ENCODE assay signal across 15 cellular contexts in the genomic region with DNA sequence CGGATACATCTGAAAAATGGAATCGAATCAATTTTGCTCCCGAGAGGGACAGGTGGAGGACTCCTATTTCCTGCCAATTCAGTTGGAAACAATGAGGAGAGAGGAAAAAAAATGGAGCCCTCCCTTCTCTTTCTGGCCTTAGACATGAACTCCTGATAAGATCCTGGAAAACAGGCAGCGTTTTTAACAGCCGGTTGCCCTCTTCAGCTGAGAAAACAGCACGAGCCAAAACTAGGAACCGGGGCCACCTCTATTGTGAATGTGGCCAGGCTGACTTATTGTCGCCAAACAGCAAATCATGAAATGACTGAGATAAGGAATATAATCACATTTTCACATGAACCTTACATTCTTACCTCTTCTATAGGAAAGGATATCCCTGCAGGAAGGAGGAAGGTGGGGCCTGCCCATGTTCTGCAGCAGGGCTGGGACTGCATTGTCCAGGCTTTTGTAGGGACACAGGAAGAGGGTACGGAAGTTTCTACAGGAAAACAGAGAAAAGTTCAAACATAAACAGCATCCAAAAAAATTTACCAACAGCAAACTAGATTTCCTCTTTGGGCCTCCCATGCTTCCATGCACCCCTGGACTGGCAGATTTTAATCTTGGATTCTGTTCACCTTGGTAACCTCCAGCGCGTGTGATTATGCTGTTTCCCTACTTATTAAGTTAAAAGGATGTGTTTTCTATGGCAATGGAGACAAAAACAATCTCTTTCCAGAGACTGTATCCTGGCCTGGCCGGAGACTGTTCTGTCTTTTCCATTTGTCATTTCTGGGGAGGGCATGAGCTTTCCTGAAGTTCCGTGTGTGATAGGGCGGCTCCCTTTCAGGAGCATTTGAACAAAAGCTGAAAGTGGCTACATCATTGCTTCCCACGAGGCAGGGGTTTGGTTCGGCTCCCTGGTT. TPM values are rescaled to one million over a fixed set of nuclear protein-coding genes. Genes with fewer than 3 reads are reported as not detected.
A peak's percentile ranks its signal among the peaks of the same experiment; 100 is the strongest.
DNase-seq lines count a peak whose midpoint lies in the region; ATAC-seq, FAIRE-seq and TF ChIP-seq lines count a peak whose summit lies in the region.
"Had no signal": no experiment of that assay in that cellular context is flagged by ENCODE, and none has a peak within 500 bp of the region (broad histone marks: within the 10 kb centered on the region; RNA-seq: fewer than 3 reads in every experiment).

No MANE protein-coding gene starts in this region.

- H3K36me3 ChIP-seq in BE2C (no peaks in the 10 kb centered on the region), bronchial epithelial cell (ENCODE audit: control insufficient read depth, insufficient read depth, low read length) (no peaks in the 10 kb centered on the region), left ventricle myocardium inferior (no peaks in the 10 kb centered on the region), trophoblast cell (ENCODE audit: control insufficient read depth in 1 of 2, insufficient read depth in 2 of 2, low read length in 2 of 2) (no peaks in the 10 kb centered on the region)

- peaks cover 14% of the 10 kb centered on the region for H3K4me1 ChIP-seq in BE2C
- H3K4me1 ChIP-seq in left ventricle myocardium inferior: peaks cover 43% of the 10 kb centered on the region
- peaks cover 6 to 9% of the 10 kb centered on the region in 2 experiments for H3K4me1 ChIP-seq in trophoblast cell (ENCODE audit: control insufficient read depth in 1 of 2, insufficient read depth in 2 of 2, low read length in 2 of 2)

- H2BK5ac ChIP-seq in trophoblast cell (ENCODE audit: low read depth, low read length, poor library complexity): no peak overlapping the region

- no peak overlapping the region for H4K12ac ChIP-seq in trophoblast cell (ENCODE audit: low read depth, low read length)

- H3K4me2 ChIP-seq in trophoblast cell (ENCODE audit: low read length): no peak overlapping the region

- peak overlapping the region; percentile 90 for H3K27ac ChIP-seq in left ventricle myocardium inferior (replicated peaks)
- H3K27ac ChIP-seq in trophoblast cell (ENCODE audit: low read depth, low read length): no peak overlapping the region
- H3K27ac ChIP-seq: dorsolateral prefrontal cortex had no signal

- peak overlapping the region; percentile 14 for H3K14ac ChIP-seq in trophoblast cell (ENCODE audit: low read length)

- H4K91ac ChIP-seq in trophoblast cell (ENCODE audit: low read depth, low read length): no peak overlapping the region

- no peaks in the 10 kb centered on the region for H3K9me3 Mint-ChIP-seq in type B pancreatic cell

- no peak for ATAC-seq in GM18858 (IDR thresholded peaks at IDR 0.05; ENCODE audit: unreplicated experiment)
- ATAC-seq: stimulated activated naive CD8-positive, alpha-beta T cell treated with anti-CD3 and anti-CD28 coated beads, Interleukin-15, amount 100 ng/mL, for 72 hours had no signal

- no peak overlapping the region for H2BK12ac ChIP-seq in trophoblast cell (ENCODE audit: low read length)

- H3K4me3 Mint-ChIP-seq in type B pancreatic cell: no peak overlapping the region
- H3K4me3 Mint-ChIP-seq: stimulated activated naive CD8-positive, alpha-beta T cell treated with anti-CD3 and anti-CD28 coated beads, Interleukin-15, amount 100 ng/mL, for 72 hours had no signal

- H3K18ac ChIP-seq in trophoblast cell (ENCODE audit: low read length): no peak overlapping the region

- H3K27me3 Mint-ChIP-seq in type B pancreatic cell: no peaks in the 10 kb centered on the region

- H2AK5ac ChIP-seq in trophoblast cell (ENCODE audit: low read length): no peak overlapping the region

- no peaks in the 10 kb centered on the region for H3K79me2 ChIP-seq in trophoblast cell (ENCODE audit: control insufficient read depth, insufficient read depth, low read length, poor library complexity)

- TF ChIP-seq CTCF in BE2C (IDR thresholded peaks at IDR 0.05; ENCODE audit: low read depth, low read length) (no peak), bronchial epithelial cell (IDR thresholded peaks at IDR 0.05; ENCODE audit: insufficient read depth, low read length, severe bottlenecking) (no peak), left ventricle myocardium inferior (IDR thresholded peaks at IDR 0.05; ENCODE audit: borderline replicate concordance) (no peak), type B pancreatic cell (conservative IDR thresholded peaks at IDR 0.05) (no peak)

- no peaks in the 10 kb centered on the region for H3K27me3 ChIP-seq in BE2C
- H3K27me3 ChIP-seq in bronchial epithelial cell (ENCODE audit: control insufficient read depth, insufficient read depth, low read length): no peaks in the 10 kb centered on the region
- H3K27me3 ChIP-seq in left ventricle myocardium inferior (ENCODE audit: low read depth): no peaks in the 10 kb centered on the region
- H3K27me3 ChIP-seq in trophoblast cell (ENCODE audit: insufficient read depth, low read length): no peaks in the 10 kb centered on the region

- no peak overlapping the region for H2BK120ac ChIP-seq in trophoblast cell (ENCODE audit: insufficient read depth, low read length, poor library complexity)

- no peak overlapping the region for H3K23ac ChIP-seq in trophoblast cell (ENCODE audit: low read length)

- no peak overlapping the region for H3K9ac ChIP-seq in trophoblast cell (ENCODE audit: low read length)

- H2AFZ ChIP-seq in trophoblast cell (ENCODE audit: insufficient read depth, low read length, poor library complexity): no peak overlapping the region

- intact Hi-C loops in left ventricle myocardium inferior (cut with micrococcal nuclease): no loop called here

- peak; percentile 18 for FAIRE-seq in bronchial epithelial cell (lab: Jason Lieb, UNC)

- H3K9me3 ChIP-seq in BE2C: no peaks in the 10 kb centered on the region
- no peaks in the 10 kb centered on the region for H3K9me3 ChIP-seq in left ventricle myocardium inferior (replicated peaks)
- peaks cover 5% of the 10 kb centered on the region for H3K9me3 ChIP-seq in trophoblast cell (ENCODE audit: insufficient read depth, low read depth, low read length)

- DNase-seq in BE2C (peak; percentile 28), bronchial epithelial cell (ENCODE audit: low read depth) (no peak), left ventricle myocardium inferior (peak; percentile 26), trophoblast cell (no peak), type B pancreatic cell (ENCODE audit: extremely low spot score, unreplicated experiment) (no peak), iPS-NIHi7 (ENCODE audit: extremely low spot score) (no peak)
- DNase-seq in stimulated activated CD4-positive, alpha-beta T cell treated with anti-CD3 and anti-CD28 coated beads, Interleukin-1b, Interleukin-23, amount 100 ng/mL, for 48 hours: no peak
- DNase-seq: mesenchymal stem cell; NCI-H1694 treated with DMSO at 0.1 percent for 48 hours; NCI-H524 treated with DMSO at 0.1 percent for 48 hours; nucleus accumbens; stimulated activated naive CD8-positive, alpha-beta T cell treated with anti-CD3 and anti-CD28 coated beads, Interleukin-15, amount 100 ng/mL, for 72 hours; SW 1271 had no signal

- no peak overlapping the region for H4K8ac ChIP-seq in trophoblast cell (ENCODE audit: low read depth, low read length)

- H3K4me3 ChIP-seq in BE2C (ENCODE audit: low read depth, low read length): no peak overlapping the region
- no peak overlapping the region for H3K4me3 ChIP-seq in bronchial epithelial cell (ENCODE audit: low read depth, low read length)
- no peak overlapping the region for H3K4me3 ChIP-seq in left ventricle myocardium inferior
- no peak overlapping the region for H3K4me3 ChIP-seq in trophoblast cell (ENCODE audit: low read depth, low read length)
- H3K4me3 ChIP-seq: dorsolateral prefrontal cortex had no signal

- no peak overlapping the region for H3K4ac ChIP-seq in trophoblast cell (ENCODE audit: low read depth, low read length)

- H3K36me3 Mint-ChIP-seq in type B pancreatic cell: no peaks in the 10 kb centered on the region

- H3K27ac Mint-ChIP-seq in type B pancreatic cell: no peak overlapping the region

- no peaks in the 10 kb centered on the region for H3K79me1 ChIP-seq in trophoblast cell (ENCODE audit: low read length)

- WGBS in trophoblast cell (ENCODE audit: extremely low coverage, insufficient coverage, insufficient read length): no CpG with 5 or more reads among the region's 16 CpGs

- H3K4me1 Mint-ChIP-seq in type B pancreatic cell (ENCODE audit: unreplicated experiment): peaks cover 6% of the 10 kb centered on the region

RNA-seq across cellular contexts. Expression of a gene that starts 29.0 kb away (rescaled TPM):
- 26.6 TPM for polyA plus RNA-seq in BE2C (2012; ENCODE audit: insufficient read depth, insufficient read length, low read depth)
- total RNA-seq in bronchial epithelial cell (4.2 and 5.3 TPM in 2 replicates), left ventricle myocardium inferior (17.1 TPM), type B pancreatic cell (ENCODE audit: low replicate concordance) (17.6 and 18.0 TPM in 2 replicates)
- polyA plus RNA-seq in trophoblast cell (2013): 35.5 and 36.8 TPM in 2 replicates

Comparison
In these comparisons a context has a peak if more than half of its experiments do, and no peak if none do; other contexts are left out.
1. DNase-seq: peak in BE2C (single experiment) and left ventricle myocardium inferior (single experiment); none in bronchial epithelial cell (single experiment), trophoblast cell (0 of 2), type B pancreatic cell (single experiment), stimulated activated CD4-positive, alpha-beta T cell treated with anti-CD3 and anti-CD28 coated beads, Interleukin-1b, Interleukin-23, amount 100 ng/mL, for 48 hours (single experiment) and iPS-NIHi7 (single experiment).